ENCODE assay signal across 11 cellular contexts in the genomic region with DNA sequence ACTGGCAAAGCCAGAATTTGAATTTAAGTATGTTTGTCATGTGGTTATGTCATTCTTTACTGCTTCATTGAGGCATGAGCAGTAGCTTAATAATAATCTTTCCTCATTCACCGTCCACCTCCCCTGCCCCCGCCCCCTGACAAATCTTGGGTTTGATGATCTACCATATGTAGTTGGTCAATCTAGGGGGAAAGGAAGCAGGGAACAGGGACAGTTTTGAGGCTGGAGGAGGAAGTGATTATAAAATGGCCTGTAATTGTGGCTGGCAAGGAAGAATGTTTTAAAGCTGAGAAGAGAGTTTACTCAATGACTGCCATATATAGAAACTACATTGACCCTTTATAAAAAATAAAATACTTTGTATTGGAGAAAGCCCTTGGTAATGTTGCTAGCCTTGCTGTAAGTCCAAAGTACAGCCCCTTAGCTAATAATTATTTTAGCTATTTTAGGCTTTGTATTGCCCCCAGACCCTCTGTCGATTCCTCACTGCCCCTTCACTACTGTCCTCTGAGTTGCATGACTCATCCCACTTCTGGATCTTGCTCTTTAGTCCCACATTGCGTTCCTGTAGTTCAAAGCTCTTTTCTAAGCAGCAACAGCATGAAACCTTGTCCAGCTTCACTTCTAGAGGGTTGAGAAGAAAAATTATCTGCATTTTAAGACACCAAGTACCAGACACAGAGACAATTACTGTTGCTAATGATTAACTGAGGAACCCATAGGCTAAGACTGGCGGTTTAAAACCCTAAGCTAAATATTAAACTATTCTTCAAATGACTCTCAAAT. TPM values are rescaled to one million over a fixed set of nuclear protein-coding genes. Genes with fewer than 3 reads are reported as not detected.
A peak's percentile ranks its signal among the peaks of the same experiment; 100 is the strongest.
DNase-seq lines count a peak whose midpoint lies in the region; ATAC-seq, FAIRE-seq and TF ChIP-seq lines count a peak whose summit lies in the region.
"Had no signal": no experiment of that assay in that cellular context is flagged by ENCODE, and none has a peak within 500 bp of the region (broad histone marks: within the 10 kb centered on the region; RNA-seq: fewer than 3 reads in every experiment).

No MANE protein-coding gene starts in this region.

- H3K4me1 Mint-ChIP-seq in activated naive CD8-positive, alpha-beta T cell treated with anti-CD3 and anti-CD28 coated beads, Interleukin-2, amount 50 U/mL, for 24 hours, result peaks cover 86% of the 10 kb centered on the region
- peaks cover 59% of the 10 kb centered on the region for H3K4me1 Mint-ChIP-seq in mesothelial cell of epicardium

- no peak for DNase-seq in GM12892 (ENCODE audit: insufficient read length)
- DNase-seq in activated naive CD8-positive, alpha-beta T cell treated with anti-CD3 and anti-CD28 coated beads, Interleukin-2, amount 50 U/mL, for 24 hours, result no peak
- DNase-seq in mesothelial cell of epicardium (ENCODE audit: low spot score in 2 of 2, unreplicated experiment in 2 of 2), result no peak
- DNase-seq in H7, result no peak
- DNase-seq in inferior parietal cortex (ENCODE audit: extremely low spot score), result no peak
- DNase-seq in stimulated activated CD4-positive, alpha-beta T cell treated with anti-CD3 and anti-CD28 coated beads, Interleukin-4, amount 100 ng/mL, for 24 hours, result no peak
- DNase-seq: brain microvascular endothelial cell, head of caudate nucleus, NCI-H524 had no signal

- peaks cover 5% of the 10 kb centered on the region for H3K9me3 Mint-ChIP-seq in activated naive CD8-positive, alpha-beta T cell treated with anti-CD3 and anti-CD28 coated beads, Interleukin-2, amount 50 U/mL, for 24 hours
- no peaks in the 10 kb centered on the region for H3K9me3 Mint-ChIP-seq in mesothelial cell of epicardium

- H3K27me3 ChIP-seq in H7 (ENCODE audit: control insufficient read depth, insufficient read depth, low read length), result no peaks in the 10 kb centered on the region
- H3K27me3 ChIP-seq: brain microvascular endothelial cell had no signal

- no peak for TF ChIP-seq POLR2A in GM12892 (IDR thresholded peaks at IDR 0.05; ENCODE audit: low read depth, low read length)

- H3K27ac Mint-ChIP-seq in activated naive CD8-positive, alpha-beta T cell treated with anti-CD3 and anti-CD28 coated beads, Interleukin-2, amount 50 U/mL, for 24 hours, result peak overlapping the region; percentile 61
- peak overlapping the region; percentile 86 for H3K27ac Mint-ChIP-seq in mesothelial cell of epicardium

- FAIRE-seq in GM12892 (lab: Jason Lieb, UNC), result peak; percentile 14

- H3K4me3 Mint-ChIP-seq in activated naive CD8-positive, alpha-beta T cell treated with anti-CD3 and anti-CD28 coated beads, Interleukin-2, amount 50 U/mL, for 24 hours, result no peak overlapping the region
- H3K4me3 Mint-ChIP-seq in mesothelial cell of epicardium, result no peak overlapping the region

- H3K4me3 ChIP-seq in H7 (ENCODE audit: insufficient read depth, low read depth, low read length), result no peak overlapping the region

- peaks cover 52% of the 10 kb centered on the region for H3K36me3 Mint-ChIP-seq in activated naive CD8-positive, alpha-beta T cell treated with anti-CD3 and anti-CD28 coated beads, Interleukin-2, amount 50 U/mL, for 24 hours (ENCODE audit: low read depth)
- peaks cover 9% of the 10 kb centered on the region for H3K36me3 Mint-ChIP-seq in mesothelial cell of epicardium

- ATAC-seq in HG03097 (IDR thresholded peaks at IDR 0.05; ENCODE audit: low FRiP score, unreplicated experiment), result peak; percentile 38
- ATAC-seq in activated naive CD8-positive, alpha-beta T cell treated with anti-CD3 and anti-CD28 coated beads, Interleukin-2, amount 50 U/mL, for 24 hours, result no peak
- no peak for ATAC-seq in HG02840 (IDR thresholded peaks at IDR 0.05; ENCODE audit: low FRiP score, unreplicated experiment)

- no peaks in the 10 kb centered on the region for H3K27me3 Mint-ChIP-seq in activated naive CD8-positive, alpha-beta T cell treated with anti-CD3 and anti-CD28 coated beads, Interleukin-2, amount 50 U/mL, for 24 hours
- H3K27me3 Mint-ChIP-seq in mesothelial cell of epicardium (ENCODE audit: low read depth), result no peaks in the 10 kb centered on the region

- H3K36me3 ChIP-seq in H7 (replicated peaks; ENCODE audit: control insufficient read depth, insufficient read depth, low read length), result peaks cover 7% of the 10 kb centered on the region
- H3K36me3 ChIP-seq: brain microvascular endothelial cell had no signal

- no peak for TF ChIP-seq CTCF in mesothelial cell of epicardium (IDR thresholded peaks at IDR 0.05; ENCODE audit: unreplicated experiment)

RNA-seq across cellular contexts. Expression of gene PELI1, which starts 38.4 kb away (rescaled TPM):
- polyA plus RNA-seq in GM12892 (2012; ENCODE audit: missing spikeins), result 30.7 TPM
- total RNA-seq in mesothelial cell of epicardium, result 124 to 134 TPM (median 129 TPM) in 3 replicates
- 37.3 and 50.6 TPM in 2 replicates for total RNA-seq in H7 (2014; rRNA removed; shearing (Covaris generic))
